ENCODE assay signal across 9 cellular contexts in the genomic region with DNA sequence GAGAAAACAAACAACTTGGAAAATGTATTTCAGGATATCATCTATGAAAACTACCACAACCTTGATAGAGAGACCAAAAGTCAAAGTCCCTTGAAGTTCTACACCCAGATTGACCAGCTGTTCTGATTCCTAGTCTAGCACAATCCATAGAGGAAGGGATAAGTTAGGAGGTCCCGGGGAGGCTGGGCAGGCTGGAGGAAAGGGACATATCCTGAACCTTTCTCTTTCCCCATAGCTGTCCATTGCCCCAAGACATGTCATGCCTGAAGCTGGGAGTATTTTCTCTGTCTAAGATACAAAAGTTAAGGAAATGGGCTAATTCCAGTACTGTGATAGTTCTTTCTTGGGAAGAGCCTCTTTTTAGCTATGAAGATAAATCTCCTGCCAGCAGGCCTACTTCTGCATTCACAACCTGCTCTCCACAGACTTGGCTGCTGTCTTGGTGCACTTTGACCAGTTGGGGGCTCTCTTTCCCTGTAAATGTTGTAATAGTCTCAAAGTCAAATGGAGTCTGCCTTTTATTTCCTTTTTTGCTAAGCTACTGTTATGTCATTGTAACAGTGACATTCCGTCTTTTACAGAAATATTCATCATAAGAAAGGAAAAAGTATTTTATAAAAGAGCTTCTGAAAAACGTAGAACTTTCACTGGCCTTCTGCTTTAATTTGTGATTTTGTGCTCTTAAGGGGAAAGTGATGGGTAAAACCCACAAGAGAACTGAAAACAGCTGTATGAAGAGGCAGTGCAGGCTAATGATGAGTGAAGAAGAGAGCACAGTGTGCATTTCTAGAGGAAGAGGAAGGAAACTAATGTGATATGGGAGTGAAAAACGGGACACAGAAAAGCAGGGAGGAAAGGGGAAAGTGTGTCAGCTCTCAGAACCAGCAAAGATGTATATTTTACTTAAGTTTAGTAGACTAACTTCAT. TPM values are rescaled to one million over a fixed set of nuclear protein-coding genes. Genes with fewer than 3 reads are reported as not detected.
DNase-seq lines count a peak whose midpoint lies in the region; ATAC-seq and TF ChIP-seq lines count a peak whose summit lies in the region.
"Not testable (repeated sequence)": the region's sequence is repeated elsewhere in the genome, so short reads cannot be mapped to it uniquely, and the experiment has no call there.
"Had no signal": no experiment of that assay in that cellular context is flagged by ENCODE, and none has a peak within 500 bp of the region (broad histone marks: within the 10 kb centered on the region; RNA-seq: fewer than 3 reads in every experiment).

No MANE protein-coding gene starts in this region.

- not testable (repeated sequence) for H3K4me3 ChIP-seq in CD4-positive, CD25-positive, alpha-beta regulatory T cell (ENCODE audit: low read depth, low read length); PC-9

- H3K27me3 Mint-ChIP-seq in CD4-positive, CD25-positive, alpha-beta regulatory T cell; activated naive CD8-positive, alpha-beta T cell treated with anti-CD3 and anti-CD28 coated beads, Interleukin-2, amount 50 U/mL, for 24 hours; glutamatergic neuron (ENCODE audit: unreplicated experiment); neural crest cell (ENCODE audit: low read depth): not testable (repeated sequence)
- H3K27me3 Mint-ChIP-seq in HFFc6 (ENCODE audit: insufficient read depth) = peaks cover 26% of the 10 kb centered on the region

- DNase-seq in CD4-positive, CD25-positive, alpha-beta regulatory T cell = peak in 2 of 3 donors; percentile 5 to 41
- DNase-seq in HFFc6 (peak; percentile 46), PC-9 (peak in 1 of 2 experiments; percentile 1)
- DNase-seq in activated naive CD8-positive, alpha-beta T cell treated with anti-CD3 and anti-CD28 coated beads, Interleukin-2, amount 50 U/mL, for 24 hours = peak; percentile 8
- not testable (repeated sequence) for DNase-seq in glutamatergic neuron; neural crest cell (ENCODE audit: low read depth, low spot score)

- H3F3A ChIP-seq in PC-9 (ENCODE audit: insufficient read depth, low read depth) = not testable (repeated sequence)

- not testable (repeated sequence) for H3K27ac ChIP-seq in CD4-positive, CD25-positive, alpha-beta regulatory T cell (ENCODE audit: insufficient read depth, low read length, poor library complexity, severe bottlenecking); PC-9

- H3K79me2 ChIP-seq in PC-9 (ENCODE audit: low read depth) = not testable (repeated sequence)

- H3K9me3 ChIP-seq in CD4-positive, CD25-positive, alpha-beta regulatory T cell (ENCODE audit: control insufficient read depth in 2 of 2, low read length in 2 of 2); PC-9 (ENCODE audit: insufficient read depth, low read depth): not testable (repeated sequence)

- peak; percentile 59 to 73 for ATAC-seq in CD4-positive, CD25-positive, alpha-beta regulatory T cell (ENCODE audit: low read depth in 2 of 2)
- ATAC-seq in GM18873 (IDR thresholded peaks at IDR 0.05; ENCODE audit: low FRiP score, unreplicated experiment) (peak; percentile 69), HG03558 (IDR thresholded peaks at IDR 0.05; ENCODE audit: extremely low read depth, unreplicated experiment) (peak; percentile 74)
- peak; percentile 66 for ATAC-seq in activated naive CD8-positive, alpha-beta T cell treated with anti-CD3 and anti-CD28 coated beads, Interleukin-2, amount 50 U/mL, for 24 hours

- TF ChIP-seq CTCF in HFFc6 (IDR thresholded peaks at IDR 0.05) = peak; percentile 75
- peak; percentile 16; the same call in 1 of the 2 replicates for TF ChIP-seq CTCF in PC-9 (conservative IDR thresholded peaks at IDR 0.05)
- peak; percentile 60 for TF ChIP-seq CTCF in glutamatergic neuron (IDR thresholded peaks at IDR 0.05; ENCODE audit: partially characterized antibody, unreplicated experiment)
- TF ChIP-seq CTCF in neural crest cell (conservative IDR thresholded peaks at IDR 0.05) = peak; percentile 59

- BruUV-seq in PC-9 (replicated peaks; lab: Mats Ljungman, UMichigan) = not testable (repeated sequence)

- not testable (repeated sequence) for H2AFZ ChIP-seq in PC-9

- H3K9me2 ChIP-seq in PC-9 (ENCODE audit: insufficient read depth) = not testable (repeated sequence)

- intact Hi-C loops in PC-9 (cut with micrococcal nuclease; ENCODE audit: unreplicated experiment) = not testable (repeated sequence)

- not testable (repeated sequence) for H3K9me3 Mint-ChIP-seq in CD4-positive, CD25-positive, alpha-beta regulatory T cell; HFFc6; activated naive CD8-positive, alpha-beta T cell treated with anti-CD3 and anti-CD28 coated beads, Interleukin-2, amount 50 U/mL, for 24 hours; glutamatergic neuron (ENCODE audit: unreplicated experiment); neural crest cell

- H3K27ac Mint-ChIP-seq in CD4-positive, CD25-positive, alpha-beta regulatory T cell; HFFc6; activated naive CD8-positive, alpha-beta T cell treated with anti-CD3 and anti-CD28 coated beads, Interleukin-2, amount 50 U/mL, for 24 hours; glutamatergic neuron (ENCODE audit: unreplicated experiment); neural crest cell (ENCODE audit: unreplicated experiment): not testable (repeated sequence)

- H3K4me1 ChIP-seq in CD4-positive, CD25-positive, alpha-beta regulatory T cell (ENCODE audit: control insufficient read depth, insufficient read depth, low read length, poor library complexity, severe bottlenecking); PC-9 (replicated peaks; ENCODE audit: insufficient read depth): not testable (repeated sequence)

- not testable (repeated sequence) for H3K4me1 Mint-ChIP-seq in CD4-positive, CD25-positive, alpha-beta regulatory T cell; HFFc6 (ENCODE audit: low read depth); activated naive CD8-positive, alpha-beta T cell treated with anti-CD3 and anti-CD28 coated beads, Interleukin-2, amount 50 U/mL, for 24 hours; glutamatergic neuron (ENCODE audit: low read depth, unreplicated experiment); neural crest cell

- not testable (repeated sequence) for H3K36me3 Mint-ChIP-seq in CD4-positive, CD25-positive, alpha-beta regulatory T cell; HFFc6 (ENCODE audit: low read depth); activated naive CD8-positive, alpha-beta T cell treated with anti-CD3 and anti-CD28 coated beads, Interleukin-2, amount 50 U/mL, for 24 hours (ENCODE audit: low read depth); glutamatergic neuron (ENCODE audit: unreplicated experiment); neural crest cell (ENCODE audit: low read depth)

- POLR2A ChIA-PET in PC-9 (lab: Charles Lee; ENCODE audit: unreplicated experiment) = not testable (repeated sequence)

- H3K36me3 ChIP-seq in CD4-positive, CD25-positive, alpha-beta regulatory T cell (ENCODE audit: control insufficient read depth, insufficient read depth, low read length); PC-9 (ENCODE audit: low read depth): not testable (repeated sequence)

- CTCF ChIA-PET in PC-9 (lab: Charles Lee) = not testable (repeated sequence)

- not testable (repeated sequence) for H3K27me3 ChIP-seq in CD4-positive, CD25-positive, alpha-beta regulatory T cell (ENCODE audit: control insufficient read depth, insufficient read depth, low read length); PC-9 (ENCODE audit: insufficient read depth, low read depth)

- H4K20me1 ChIP-seq in PC-9 (ENCODE audit: insufficient read depth) = not testable (repeated sequence)

- not testable (repeated sequence) for H3K4me3 Mint-ChIP-seq in CD4-positive, CD25-positive, alpha-beta regulatory T cell; HFFc6; activated naive CD8-positive, alpha-beta T cell treated with anti-CD3 and anti-CD28 coated beads, Interleukin-2, amount 50 U/mL, for 24 hours; glutamatergic neuron (ENCODE audit: unreplicated experiment); neural crest cell

- not testable (repeated sequence) for H3K4me2 ChIP-seq in PC-9

RNA-seq across cellular contexts. Expression of gene IFNA4, which starts 4.3 kb away (rescaled TPM):
- total RNA-seq in CD4-positive, CD25-positive, alpha-beta regulatory T cell = not detected
- not detected for polyA plus RNA-seq in CD4-positive, CD25-positive, alpha-beta regulatory T cell
- total RNA-seq in HFFc6 (2021; fragmentation: NEBNext Ultra II Directional; extraction: Animal tissue kit (Norgen Biotek cat#: 25700)) = not detected
- total RNA-seq in PC-9 (2021) = not detected in 2 replicates
- not detected for total RNA-seq in glutamatergic neuron (ENCODE audit: unreplicated experiment)
- not detected in 2 replicates for total RNA-seq in neural crest cell
- total RNA-seq: K562 had no signal
- polyA plus RNA-seq: K562 had no signal

RNA-seq across cellular contexts. Expression of gene IFNA21, which starts 16.6 kb away (rescaled TPM):
- not detected for total RNA-seq in CD4-positive, CD25-positive, alpha-beta regulatory T cell
- polyA plus RNA-seq in CD4-positive, CD25-positive, alpha-beta regulatory T cell = not detected
- total RNA-seq in HFFc6 (2021; fragmentation: NEBNext Ultra II Directional; extraction: Animal tissue kit (Norgen Biotek cat#: 25700)) = not detected
- total RNA-seq in PC-9 (2021) = not detected in 2 replicates
- not detected for total RNA-seq in glutamatergic neuron (ENCODE audit: unreplicated experiment)
- total RNA-seq in neural crest cell = not detected in 2 replicates
- total RNA-seq: K562 had no signal
- polyA plus RNA-seq: K562 had no signal

RNA-seq across cellular contexts. Expression of gene IFNA7, which starts 18.9 kb away (rescaled TPM):
- total RNA-seq in CD4-positive, CD25-positive, alpha-beta regulatory T cell = not detected
- not detected for polyA plus RNA-seq in CD4-positive, CD25-positive, alpha-beta regulatory T cell
- not detected for total RNA-seq in HFFc6 (2021; fragmentation: NEBNext Ultra II Directional; extraction: Animal tissue kit (Norgen Biotek cat#: 25700))
- total RNA-seq in PC-9 (2021) = not detected in 2 replicates
- total RNA-seq in glutamatergic neuron (ENCODE audit: unreplicated experiment) = not detected
- total RNA-seq in neural crest cell = not detected in 2 replicates
- total RNA-seq: K562 had no signal
- polyA plus RNA-seq: K562 had no signal

RNA-seq across cellular contexts. Expression of gene IFNA10, which starts 23.9 kb away (rescaled TPM):
- not detected for total RNA-seq in CD4-positive, CD25-positive, alpha-beta regulatory T cell
- not detected for polyA plus RNA-seq in CD4-positive, CD25-positive, alpha-beta regulatory T cell
- not detected for total RNA-seq in HFFc6 (2021; fragmentation: NEBNext Ultra II Directional; extraction: Animal tissue kit (Norgen Biotek cat#: 25700))
- total RNA-seq in PC-9 (2021) = not detected in 2 replicates
- not detected for total RNA-seq in glutamatergic neuron (ENCODE audit: unreplicated experiment)
- total RNA-seq in neural crest cell = not detected in 2 replicates
- total RNA-seq: K562 had no signal
- polyA plus RNA-seq: K562 had no signal

RNA-seq across cellular contexts. Expression of gene IFNA16, which starts 34.0 kb away (rescaled TPM):
- not detected for total RNA-seq in CD4-positive, CD25-positive, alpha-beta regulatory T cell
- not detected for polyA plus RNA-seq in CD4-positive, CD25-positive, alpha-beta regulatory T cell
- not detected for total RNA-seq in HFFc6 (2021; fragmentation: NEBNext Ultra II Directional; extraction: Animal tissue kit (Norgen Biotek cat#: 25700))
- not detected in 2 replicates for total RNA-seq in PC-9 (2021)
- not detected for total RNA-seq in glutamatergic neuron (ENCODE audit: unreplicated experiment)
- total RNA-seq in neural crest cell = not detected in 2 replicates
- total RNA-seq: K562 had no signal
- polyA plus RNA-seq: K562 had no signal

Comparison
In these comparisons a context has a peak if more than half of its experiments do, and no peak if none do; other contexts are left out.
1. CTCF ChIP-seq: peak in every context shown above with its lines; median percentile 75 in HFFc6; 60 in glutamatergic neuron; 59 in neural crest cell; 16 in PC-9.